Comparison of ENCODE assay signal across 1 cellular context in genomic region chr1:2556277-2557145, GRCh38.
TF ChIP-seq lines count a peak whose summit lies in the region.

TNFRSF14 (plus strand) TSS chr1:2556371; CDS start chr1:2556665, 294 bp downstream.

TF ChIP-seq in A549, 52 proteins besides CTCF, POLR2A, EP300 and RAD21 (continued from another document):
- TF ChIP-seq E2F6 (IDR thresholded peaks at IDR 0.05; ENCODE audit: borderline replicate concordance, low read depth) (no peak), MAFK (IDR thresholded peaks at IDR 0.05; ENCODE audit: partially characterized antibody) (no peak), ZSCAN20 (CRISPR knock-in tag; IDR thresholded peaks at IDR 0.05) (no peak), HOXB13 (CRISPR knock-in tag; IDR thresholded peaks at IDR 0.05; ENCODE audit: low read depth) (no peak), RNF2 (IDR thresholded peaks at IDR 0.05; ENCODE audit: borderline replicate concordance, low read depth) (no peak), PHF8 (IDR thresholded peaks at IDR 0.05; ENCODE audit: borderline replicate concordance, low read depth) (no peak), ZFP36 (IDR thresholded peaks at IDR 0.05; ENCODE audit: borderline replicate concordance, partially characterized antibody) (no peak), CEBPB (IDR thresholded peaks at IDR 0.05) (no peak), HOXA7 (CRISPR knock-in tag; IDR thresholded peaks at IDR 0.05) (no peak), CHD4 (IDR thresholded peaks at IDR 0.05; ENCODE audit: borderline replicate concordance) (no peak), SREBF2 (IDR thresholded peaks at IDR 0.05) (no peak)
